ENCODE assay signal across 8 cellular contexts in the genomic region with DNA sequence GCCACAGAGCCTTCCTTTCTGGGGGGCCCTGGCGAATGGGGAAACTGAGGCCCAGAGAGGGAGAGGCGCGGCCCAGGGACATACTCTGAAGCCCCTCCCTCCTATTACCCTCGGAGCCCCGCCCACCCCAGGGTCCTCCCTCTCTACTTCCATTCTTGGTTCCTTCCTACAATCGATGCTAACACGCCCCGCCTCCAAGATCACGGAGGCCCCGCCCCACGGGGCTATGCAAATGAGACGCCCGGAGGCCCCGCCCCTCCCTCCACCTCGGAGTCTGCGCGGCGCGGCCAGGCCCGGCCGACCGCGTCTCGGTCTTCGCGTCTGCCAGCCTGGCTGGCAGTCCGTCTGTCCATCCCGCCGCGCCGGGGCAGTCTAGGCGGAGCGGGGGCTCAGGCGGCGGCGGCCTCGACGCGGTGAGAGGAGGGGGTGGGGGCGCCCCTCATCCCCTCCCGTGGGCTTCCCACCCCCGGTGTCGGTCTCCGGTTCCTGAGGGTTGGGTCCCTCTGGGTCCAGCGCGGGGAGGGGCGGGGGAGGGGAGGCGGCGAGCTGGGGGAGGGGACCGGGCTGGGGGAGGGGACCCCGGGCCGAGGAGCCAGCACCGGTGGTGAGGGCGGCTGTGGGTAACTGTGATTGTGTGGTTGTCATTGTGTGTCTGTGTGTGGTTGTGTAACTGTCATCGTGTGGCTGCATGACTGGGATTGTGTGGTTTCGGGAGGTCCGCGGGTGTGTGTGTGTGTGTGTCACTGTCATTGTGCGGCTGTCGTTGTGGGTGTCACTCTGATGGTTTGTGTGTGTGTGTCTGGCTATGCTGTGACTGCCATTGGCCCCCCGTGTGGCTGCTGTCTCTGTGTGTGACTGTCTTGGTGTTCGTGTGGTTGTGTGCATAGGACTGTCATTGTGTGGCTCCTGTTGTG. TPM values are rescaled to one million over a fixed set of nuclear protein-coding genes. Genes with fewer than 3 reads are reported as not detected.
A peak's percentile ranks its signal among the peaks of the same experiment; 100 is the strongest.
DNase-seq lines count a peak whose midpoint lies in the region; ATAC-seq and TF ChIP-seq lines count a peak whose summit lies in the region.

A gene with protein sequence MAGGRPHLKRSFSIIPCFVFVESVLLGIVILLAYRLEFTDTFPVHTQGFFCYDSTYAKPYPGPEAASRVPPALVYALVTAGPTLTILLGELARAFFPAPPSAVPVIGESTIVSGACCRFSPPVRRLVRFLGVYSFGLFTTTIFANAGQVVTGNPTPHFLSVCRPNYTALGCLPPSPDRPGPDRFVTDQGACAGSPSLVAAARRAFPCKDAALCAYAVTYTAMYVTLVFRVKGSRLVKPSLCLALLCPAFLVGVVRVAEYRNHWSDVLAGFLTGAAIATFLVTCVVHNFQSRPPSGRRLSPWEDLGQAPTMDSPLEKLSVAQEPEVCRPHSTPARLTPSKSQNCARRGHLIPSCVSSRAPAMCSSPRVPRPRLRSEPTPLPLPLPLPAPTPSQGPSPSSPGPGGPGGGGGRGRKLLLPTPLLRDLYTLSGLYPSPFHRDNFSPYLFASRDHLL (plus strand): TSS at position 273 of the 914 bp plus-strand sequence. CDS start 2,242 bp downstream, outside the sequence.

- H2AFZ ChIP-seq in GM23248, result 0 out of 2 replicates have a peak within 1 kb of the TSS, but pooled peaks have one; percentile 18

- peak; percentile 89 for ATAC-seq in activated CD4-positive, CD25-positive, alpha-beta regulatory T cell treated with anti-CD3 and anti-CD28 coated beads, Interleukin-2, amount 50 U/mL, for 24 hours
- no peak for ATAC-seq in HG03457 (IDR thresholded peaks at IDR 0.05; ENCODE audit: unreplicated experiment)

- 1% methylated on average over 44 to 62 of the region's 62 CpGs for WGBS in GM23248 (ENCODE audit: low coverage in 1 of 2, low lambda C conversion rate in 2 of 2, missing lambda C conversion rate in 2 of 2), 2 experiments

- H3K79me2 ChIP-seq in GM23248 (ENCODE audit: insufficient read depth), result peaks cover 16% of the 10 kb centered on the region

- TF ChIP-seq CTCF in AG09319 (IDR thresholded peaks at IDR 0.05; ENCODE audit: low read depth, low read length), result no peak

- H4K20me1 ChIP-seq in GM23248 (ENCODE audit: insufficient read depth), result no peaks in the 10 kb centered on the region

- 0 out of 2 replicates have a peak, but pooled peaks cover 3% of the 10 kb centered on the region for H3K4me1 ChIP-seq in GM23248 (ENCODE audit: insufficient read depth)

- H3K9me3 ChIP-seq in GM23248 (ENCODE audit: low read depth), result no peaks in the 10 kb centered on the region

- H3K27me3 ChIP-seq in GM23248 (replicated peaks; ENCODE audit: insufficient read depth), result no peaks in the 10 kb centered on the region

- no peaks in the 10 kb centered on the region for H3F3A ChIP-seq in GM23248 (ENCODE audit: insufficient read depth)

- in situ Hi-C loops in GM23248 (cut with MboI), result no loop called here

- H3K9ac ChIP-seq in GM23248, result peak within 1 kb of the TSS; percentile 76

- no peaks in the 10 kb centered on the region for H3K36me3 ChIP-seq in GM23248 (ENCODE audit: low read depth)

- H3K4me2 ChIP-seq in GM23248 (ENCODE audit: unreplicated experiment), result peak within 1 kb of the TSS; percentile 92

- H3K4me3 ChIP-seq in GM23248, result peak within 1 kb of the TSS; percentile 82

- no peaks in the 10 kb centered on the region for H3K9me2 ChIP-seq in GM23248 (ENCODE audit: insufficient read depth)

- peak; percentile 63 for DNase-seq in AG09319 (ENCODE audit: extremely low read depth, low read depth)
- peak; percentile 99 for DNase-seq in GM23248
- DNase-seq in NCI-H2227 (lab: John Stamatoyannopoulos, UW; ENCODE audit: unreplicated experiment), result peak; percentile 92
- peak; percentile 78 for DNase-seq in central memory CD4-positive, alpha-beta T cell
- DNase-seq in iris pigment epithelial cell (ENCODE audit: low read depth), result peak; percentile 86
- DNase-seq in smooth muscle cell of the brain vasculature (ENCODE audit: low read depth, low spot score), result peak; percentile 73

- no peak within 1 kb of the TSS for H3K27ac ChIP-seq in GM23248

RNA-seq across cellular contexts. Expression of the gene that starts here (rescaled TPM):
- 39.7 and 67.8 TPM in 2 replicates for total RNA-seq in GM23248 (2014; rRNA removed; shearing (Covaris generic))
- 52.0 TPM in 2 replicates for polyA plus RNA-seq in GM23248 (2016; fragmentation: Nextera tagmentation; extraction: Ambion mirVana)
